In the genomic region with DNA sequence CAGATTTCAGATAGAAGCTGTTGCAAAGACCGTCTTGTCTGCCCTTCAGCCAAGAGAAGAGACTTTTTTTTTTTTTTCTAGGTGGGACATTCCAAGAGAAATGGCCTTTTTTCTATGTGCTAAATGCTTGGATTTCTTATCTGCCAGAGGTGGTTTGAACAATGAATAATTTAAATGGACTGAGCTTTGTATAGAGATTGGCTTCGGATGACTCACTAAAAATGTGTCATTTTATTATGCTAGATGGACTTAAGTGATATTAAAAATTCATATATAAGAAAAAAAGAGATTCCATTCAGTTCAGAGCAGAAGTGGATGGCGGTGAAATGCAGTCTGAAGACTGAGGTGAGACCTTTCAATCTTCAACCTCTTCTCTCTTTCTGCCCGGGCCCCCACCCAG, we compare ENCODE assay signal across 22 cellular contexts. TPM values are rescaled to one million over a fixed set of nuclear protein-coding genes. Genes with fewer than 3 reads are reported as not detected.
A peak's percentile ranks its signal among the peaks of the same experiment; 100 is the strongest.
DNase-seq lines count a peak whose midpoint lies in the region; ATAC-seq, FAIRE-seq and TF ChIP-seq lines count a peak whose summit lies in the region.
"Had no signal": no experiment of that assay in that cellular context is flagged by ENCODE, and none has a peak within 500 bp of the region (broad histone marks: within the 10 kb centered on the region; RNA-seq: fewer than 3 reads in every experiment).

No MANE protein-coding gene starts in this region.

- H3K4me1 ChIP-seq in A549 (peaks cover 3% of the 10 kb centered on the region; the same call in 1 of the 3 replicates), PC-3 (ENCODE audit: insufficient read depth, low read length) (peaks cover 4% of the 10 kb centered on the region; the same call in 1 of the 2 replicates), K562 (replicated peaks in 1 of 2; ENCODE audit: control insufficient read depth in 2 of 2, insufficient read depth in 2 of 2, low read length in 2 of 2) (no peaks in the 10 kb centered on the region), lower lobe of right lung (no peaks in the 10 kb centered on the region)

- no peak for TF ChIP-seq EP300 in A549 (IDR thresholded peaks at IDR 0.05)
- TF ChIP-seq EP300 in K562 (IDR thresholded peaks at IDR 0.05; ENCODE audit: low read length): no peak

- H3K4me2 ChIP-seq in A549 (no peak overlapping the region), PC-3 (ENCODE audit: low read length) (no peak overlapping the region), K562 (ENCODE audit: insufficient read depth, low read length) (no peak overlapping the region)
- H3K4me2 ChIP-seq: BLaER1 treated with 17β-estradiol and CSF1 and Interleukin-3, amounts not matched to agents 10 nM and 100 nM had no signal

- TF ChIP-seq POLR2A in A549 (IDR thresholded peaks at IDR 0.05; ENCODE audit: low read length) (no peak), K562 (conservative IDR thresholded peaks at IDR 0.05) (no peak)

- POLR2A ChIA-PET in A549 (lab: Yijun Ruan, JAX): interaction anchor here (1.1 kb wide), 1 partner anchor 30 kb away, joined by 3 read pairs; no protein-coding TSS in a partner anchor
- POLR2A ChIA-PET in PC-3 (lab: Charles Lee; ENCODE audit: unreplicated experiment): no interaction called here
- POLR2A ChIA-PET in K562 (lab: Yijun Ruan, JAX): interaction anchor here (0.6 kb wide), 1 partner anchor 52 kb away, joined by 3 read pairs; no protein-coding TSS in a partner anchor

- intact Hi-C loops in PC-3 (cut with micrococcal nuclease): no loop called here
- intact Hi-C loops in K562 (cut with micrococcal nuclease): no loop called here
- intact Hi-C loops in lower lobe of right lung (cut with DNase I): no loop called here

- H3K9me3 ChIP-seq in A549 (no peaks in the 10 kb centered on the region), PC-3 (ENCODE audit: low read length) (no peaks in the 10 kb centered on the region), K562 (replicated peaks; ENCODE audit: control insufficient read depth, insufficient read depth, low read depth, low read length) (no peaks in the 10 kb centered on the region), lower lobe of right lung (no peaks in the 10 kb centered on the region)

- H3K27ac ChIP-seq in A549 (no peak overlapping the region), PC-3 (ENCODE audit: low read length) (no peak overlapping the region), K562 (ENCODE audit: extremely low read depth, low read depth, low read length) (no peak overlapping the region), lower lobe of right lung (no peak overlapping the region)
- H3K27ac ChIP-seq: BLaER1 treated with 17β-estradiol and CSF1 and Interleukin-3, amounts not matched to agents 10 nM and 100 nM had no signal

- H4K20me1 ChIP-seq in PC-3 (ENCODE audit: low read length): no peaks in the 10 kb centered on the region
- H4K20me1 ChIP-seq in K562 (replicated peaks; ENCODE audit: control insufficient read depth, insufficient read depth, low read length): no peaks in the 10 kb centered on the region
- H4K20me1 ChIP-seq: BLaER1 treated with 17β-estradiol and CSF1 and Interleukin-3, amounts not matched to agents 10 nM and 100 nM had no signal

- H3K9ac ChIP-seq in PC-3 (ENCODE audit: low read length) (no peak overlapping the region), K562 (ENCODE audit: insufficient read depth in 1 of 2, low read depth in 2 of 2, low read length in 2 of 2) (no peak overlapping the region)
- H3K9ac ChIP-seq: BLaER1 treated with 17β-estradiol and CSF1 and Interleukin-3, amounts not matched to agents 10 nM and 100 nM had no signal

- H3K36me3 ChIP-seq in PC-3 (ENCODE audit: low read depth, low read length) (no peaks in the 10 kb centered on the region; the same call in 1 of the 2 replicates), K562 (ENCODE audit: control insufficient read depth, insufficient read depth, low read length) (no peaks in the 10 kb centered on the region), lower lobe of right lung (no peaks in the 10 kb centered on the region)
- H3K36me3 ChIP-seq: BLaER1 treated with 17β-estradiol and CSF1 and Interleukin-3, amounts not matched to agents 10 nM and 100 nM had no signal

- no peaks in the 10 kb centered on the region for H3F3A ChIP-seq in PC-3 (ENCODE audit: low read length, unreplicated experiment)

- FAIRE-seq in A549 (lab: Jason Lieb, UNC): no peak
- no peak for FAIRE-seq in K562 (lab: Jason Lieb, UNC)
- FAIRE-seq: A204.1, D721Med, GM12878 had no signal

- CTCF ChIA-PET in A549 (lab: Yijun Ruan, JAX) (interaction anchor here (0.8 kb wide), 1 partner anchor 32 kb away, joined by 3 read pairs; no protein-coding TSS in a partner anchor), PC-3 (lab: Charles Lee) (no interaction called here), K562 (lab: Yijun Ruan, JAX; ENCODE audit: low intra/inter-chr PET ratio) (no interaction called here)

- 59% methylated on average over 4 of the region's 4 CpGs for WGBS in A549 (ENCODE audit: missing lambda C conversion rate)
- WGBS in K562 (ENCODE audit: insufficient coverage, low coverage, missing lambda C conversion rate): 2% methylated on average over 4 of the region's 4 CpGs

- H3K4me3 ChIP-seq in A549: no peak overlapping the region
- no peak overlapping the region for H3K4me3 ChIP-seq in PC-3 (ENCODE audit: low read length)
- H3K4me3 ChIP-seq in K562: no peak overlapping the region
- no peak overlapping the region for H3K4me3 ChIP-seq in lower lobe of right lung
- H3K4me3 ChIP-seq: BLaER1 treated with 17β-estradiol and CSF1 and Interleukin-3, amounts not matched to agents 10 nM and 100 nM; GM12878 had no signal

- TF ChIP-seq RAD21 in A549 (conservative IDR thresholded peaks at IDR 0.05 in 1 of 2, IDR thresholded peaks at IDR 0.05 in 1 of 2) (no peak), K562 (CRISPR knock-in tag; conservative IDR thresholded peaks at IDR 0.05 in 1 of 2, IDR thresholded peaks at IDR 0.05 in 1 of 2) (no peak)

- H2AFZ ChIP-seq in PC-3 (ENCODE audit: low read length): no peak overlapping the region
- no peak overlapping the region for H2AFZ ChIP-seq in K562 (ENCODE audit: low read depth, low read length)

- H3K79me2 ChIP-seq in PC-3 (ENCODE audit: low read length) (no peaks in the 10 kb centered on the region), K562 (ENCODE audit: control insufficient read depth, insufficient read depth, low read length) (no peaks in the 10 kb centered on the region)

- no peak for TF ChIP-seq CTCF in A549 (IDR thresholded peaks at IDR 0.05)
- no peak for TF ChIP-seq CTCF in PC-3 (conservative IDR thresholded peaks at IDR 0.05; ENCODE audit: low read depth, low read length)
- TF ChIP-seq CTCF in K562 (IDR thresholded peaks at IDR 0.05 in 2 of 3, conservative IDR thresholded peaks at IDR 0.05 in 1 of 3; ENCODE audit: insufficient read depth in 2 of 3, low read depth in 1 of 3, low read length in 3 of 3): no peak
- TF ChIP-seq CTCF in lower lobe of right lung (IDR thresholded peaks at IDR 0.05): no peak

- H3K9me1 ChIP-seq in K562 (ENCODE audit: control insufficient read depth, insufficient read depth, low read length): no peaks in the 10 kb centered on the region

- ATAC-seq in A549: no peak
- ATAC-seq in PC-3: peak; percentile 67
- no peak for ATAC-seq in K562
- no peak for ATAC-seq in lower lobe of right lung
- ATAC-seq in GM18858 (IDR thresholded peaks at IDR 0.05; ENCODE audit: unreplicated experiment): no peak
- ATAC-seq: GM12878, Panc1 had no signal

- BruUV-seq in PC-3 (replicated peaks; lab: Mats Ljungman, UMichigan) (no TSS peak), K562 (replicated peaks; lab: Mats Ljungman, UMichigan) (no TSS peak)

- H3K9me2 ChIP-seq in PC-3 (replicated peaks; ENCODE audit: low read length): no peaks in the 10 kb centered on the region

- no peaks in the 10 kb centered on the region for H3K27me3 ChIP-seq in PC-3 (ENCODE audit: low read length)
- peaks cover 61 to 85% of the 10 kb centered on the region in 2 experiments for H3K27me3 ChIP-seq in K562 (ENCODE audit: control insufficient read depth in 2 of 2, insufficient read depth in 2 of 2, low read length in 2 of 2)
- no peaks in the 10 kb centered on the region for H3K27me3 ChIP-seq in lower lobe of right lung (ENCODE audit: low read depth)
- H3K27me3 ChIP-seq: BLaER1 treated with 17β-estradiol and CSF1 and Interleukin-3, amounts not matched to agents 10 nM and 100 nM had no signal

- DNase-seq in A549 (ENCODE audit: low read depth in 1 of 2, low spot score in 1 of 2) (no peak), PC-3 (peak; percentile 28), K562 (ENCODE audit: extremely low read depth in 1 of 4, low spot score in 3 of 4) (no peak), lower lobe of right lung (peak; percentile 6), KG1 (lab: John Stamatoyannopoulos, UW) (no peak)
- DNase-seq in stimulated activated CD4-positive, alpha-beta T cell treated with anti-CD3 and anti-CD28 coated beads, Interleukin-1b, Interleukin-23, amount 100 ng/mL, for 48 hours: no peak
- DNase-seq in activated CD4-positive, alpha-beta T cell treated with anti-CD3 and anti-CD28 coated beads, Interleukin-2, amount 50 U/mL, for 4 hours: no peak
- DNase-seq: CD8-positive, alpha-beta memory T cell; DMS79 treated with DMSO at 0.1 percent for 48 hours; GDM1; HCEC 1CT; MV-4-11; NCI-H1417 treated with DMSO at 0.1 percent for 48 hours; NCI-H2029 treated with DMSO at 0.1 percent for 48 hours; NCI-H2171 treated with DMSO at 0.1 percent for 48 hours; Right ventricle myocardium superior had no signal

- in situ Hi-C loops in K562 (cut with MboI): no loop called here

RNA-seq across cellular contexts. Expression of a gene that starts 58.4 kb away (rescaled TPM):
- polyA plus RNA-seq in A549 (2011; rRNA removed): 26.2 and 31.3 TPM in 2 replicates
- polyA plus RNA-seq in A549 (2012; cell fraction: cytosol; rRNA removed): 20.0 and 25.1 TPM in 2 replicates
- 32.3 and 33.5 TPM in 2 replicates for polyA plus RNA-seq in A549 (2012; cell fraction: nucleus; rRNA removed)
- polyA plus RNA-seq in A549 (2017; fragmentation: RNase III; extraction: RNeasy Plus Mini Kit Qiagen cat#74134 plus additional on column Dnase treatment): 30.5 to 35.1 TPM (median 32.8 TPM) in 3 replicates
- 44.8 and 49.0 TPM in 2 replicates for polyA minus RNA-seq in A549 (2011; rRNA and poly(A)+ RNA removed)
- 19.2 and 22.5 TPM in 2 replicates for total RNA-seq in PC-3 (2014; rRNA removed)
- total RNA-seq in K562 (2011; cell fraction: chromatin; rRNA removed; ENCODE audit: low replicate concordance): 28.0 and 31.3 TPM in 2 replicates
- 15.3 and 17.1 TPM in 2 replicates for total RNA-seq in K562 (2011; cell fraction: nucleolus; rRNA removed)
- 20.8 and 27.1 TPM in 2 replicates for total RNA-seq in K562 (2011; cell fraction: nucleoplasm; rRNA removed)
- total RNA-seq in K562 (2014; rRNA removed): 6.1 and 7.8 TPM in 2 replicates
- total RNA-seq in K562 (2014; rRNA removed; fragmentation: Illumina TruSeq; extraction: Trizol): 5.2 and 5.6 TPM in 2 replicates
- total RNA-seq in K562 (2015; rRNA removed; fragmentation: Illumina TruSeq; extraction: Trizol): 6.5 and 6.6 TPM in 2 replicates
- 9.8 and 10.0 TPM in 2 replicates for total RNA-seq in K562 (2021)
- 13.2 and 14.5 TPM in 2 replicates for polyA plus RNA-seq in K562 (2011; rRNA removed)
- polyA plus RNA-seq in K562 (2011; cell fraction: cytosol; rRNA removed): 10.5 and 17.4 TPM in 2 replicates
- 10.3 and 11.5 TPM in 2 replicates for polyA plus RNA-seq in K562 (2011; cell fraction: nucleus; rRNA removed)
- 7.7 and 9.3 TPM in 2 replicates for polyA plus RNA-seq in K562 (2012)
- polyA plus RNA-seq in K562 (2014; fragmentation: Illumina TruSeq; extraction: Trizol): 8.7 and 8.8 TPM in 2 replicates
- polyA plus RNA-seq in K562 (2014; fragmentation: Nextera tagmentation; extraction: Ambion mirVana): 1 to 10 TPM; 1.4 to 1.8 TPM
- polyA plus RNA-seq in K562 (2014; rRNA removed): 6.2 and 6.3 TPM in 2 replicates
- 14.5 and 17.2 TPM in 2 replicates for polyA minus RNA-seq in K562 (2011; rRNA and poly(A)+ RNA removed)
- polyA minus RNA-seq in K562 (2011; cell fraction: cytosol; rRNA and poly(A)+ RNA removed): 9.0 and 11.2 TPM in 2 replicates
- polyA minus RNA-seq in K562 (2011; cell fraction: nucleus; rRNA and poly(A)+ RNA removed): 7.8 and 14.0 TPM in 2 replicates
- 13.0 TPM for total RNA-seq in lower lobe of right lung

Comparison
In these comparisons a context has a peak if more than half of its experiments do, and no peak if none do; other contexts are left out.
1. DNase-seq: peak in PC-3 (single experiment) and lower lobe of right lung (single experiment); none in A549 (0 of 2), K562 (0 of 4), stimulated activated CD4-positive, alpha-beta T cell treated with anti-CD3 and anti-CD28 coated beads, Interleukin-1b, Interleukin-23, amount 100 ng/mL, for 48 hours (single experiment), activated CD4-positive, alpha-beta T cell treated with anti-CD3 and anti-CD28 coated beads, Interleukin-2, amount 50 U/mL, for 4 hours (0 of 2) and KG1 (single experiment).